In genomic region chr13:93409816-93410215, GRCh38 we compare ENCODE assay signal across 6 cellular contexts.
"Had no signal": no experiment of that assay in that cellular context is flagged by ENCODE, and none has a peak within 500 bp of the region (broad histone marks: within the 10 kb centered on the region; RNA-seq: fewer than 3 reads in every experiment).

No MANE protein-coding gene starts in this region.

- H3K36me3 ChIP-seq: HAP-1 had no signal

- H3K27ac ChIP-seq: GM23248, HL-60 had no signal

- DNase-seq: GM23248, GOT3, H7, HFFc6 had no signal

- H3K4me3 ChIP-seq: GM23248, HAP-1 had no signal

- H3K9me3 ChIP-seq: HAP-1 had no signal
